ENCODE assay signal across 8 cellular contexts in the genomic region with DNA sequence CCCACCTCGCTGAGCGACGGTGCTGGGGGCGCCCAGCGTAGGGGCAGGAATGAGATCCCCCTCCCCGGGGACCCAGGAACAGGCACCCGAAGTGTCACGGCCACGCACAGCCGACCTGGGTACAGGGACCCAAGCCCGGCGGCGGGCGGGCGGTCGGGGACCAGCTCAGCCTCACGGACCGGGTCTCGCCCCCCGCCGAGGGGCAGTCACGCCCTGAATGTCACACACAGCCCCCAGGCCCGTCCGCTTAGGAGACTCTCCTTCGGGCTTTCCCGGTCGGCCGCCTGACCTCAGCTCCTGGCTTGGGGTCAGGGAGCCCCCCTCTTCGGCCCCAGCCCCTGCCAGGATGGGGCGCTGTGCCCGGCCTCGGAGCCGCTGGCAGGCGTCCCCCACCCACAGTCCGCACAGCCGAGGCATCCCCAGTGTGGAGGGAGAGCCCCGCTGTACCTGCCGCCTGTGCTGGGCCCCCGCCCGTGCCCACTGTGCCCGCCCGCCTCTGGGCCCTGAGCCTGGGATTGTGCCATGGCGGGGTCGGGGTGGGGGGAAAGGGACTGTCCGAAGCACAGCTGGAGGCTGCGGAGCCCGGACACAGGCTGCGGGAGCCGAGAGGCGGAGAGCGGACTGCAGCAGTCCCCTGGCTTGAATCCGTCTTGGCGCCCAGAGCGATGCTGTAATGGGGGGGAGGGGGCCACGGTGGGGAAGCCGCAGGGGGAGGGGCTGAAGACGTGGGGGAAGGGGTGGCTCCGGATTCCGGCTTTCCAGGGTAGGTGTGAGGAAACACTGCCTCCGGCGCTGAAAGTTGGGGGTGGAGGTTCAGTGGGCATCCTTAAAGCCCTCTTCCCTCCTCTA. TPM values are rescaled to one million over a fixed set of nuclear protein-coding genes. Genes with fewer than 3 reads are reported as not detected.
DNase-seq lines count a peak whose midpoint lies in the region; ATAC-seq and TF ChIP-seq lines count a peak whose summit lies in the region.

No MANE protein-coding gene starts in this region.

- TF ChIP-seq EP300 in esophagus muscularis mucosa (IDR thresholded peaks at IDR 0.05), result no peak

- no peak for TF ChIP-seq POLR2A in esophagus muscularis mucosa (IDR thresholded peaks at IDR 0.05; ENCODE audit: low read depth)
- TF ChIP-seq POLR2A in erythroblast (IDR thresholded peaks at IDR 0.05; ENCODE audit: low read length), result no peak

- peak in 1 of 4 donors; percentile 35 for ATAC-seq in psoas muscle

- peak overlapping the region; percentile 75 for H3K9ac ChIP-seq in ES-I3 (ENCODE audit: low read depth, low read length)

- H3K36me3 ChIP-seq in ES-I3 (ENCODE audit: insufficient read depth, low read length) (no peaks in the 10 kb centered on the region), esophagus muscularis mucosa (no peaks in the 10 kb centered on the region), psoas muscle (ENCODE audit: insufficient read depth in 1 of 2, low read depth in 1 of 2) (no peaks in the 10 kb centered on the region)

- WGBS in esophagus muscularis mucosa, result no CpG with 5 or more reads among the region's 61 CpGs
- 1 to 2% (median 1%) methylated on average over 32 to 61 of the region's 61 CpGs for WGBS in psoas muscle, 3 donors

- intact Hi-C loops in esophagus muscularis mucosa (cut with DNase I), result no loop called here
- intact Hi-C loops in psoas muscle (cut with DNase I), result no loop called here

- no peak for TF ChIP-seq CTCF in esophagus muscularis mucosa (IDR thresholded peaks at IDR 0.05)
- TF ChIP-seq CTCF in psoas muscle (IDR thresholded peaks at IDR 0.05), result no peak

- H3K9me3 ChIP-seq in ES-I3 (ENCODE audit: control insufficient read depth, insufficient read depth, low read length), result no peaks in the 10 kb centered on the region
- H3K9me3 ChIP-seq in esophagus muscularis mucosa, result peaks cover 0 to 2% (median 0%) of the 10 kb centered on the region in 4 donors
- H3K9me3 ChIP-seq in psoas muscle, result no peaks in the 10 kb centered on the region

- DNase-seq in NCI-H82 treated with DMSO at 0.1 percent for 48 hours (lab: John Stamatoyannopoulos, UW; ENCODE audit: unreplicated experiment), result peak; percentile 37
- DNase-seq in esophagus muscularis mucosa (ENCODE audit: extremely low spot score), result peak; percentile 55
- DNase-seq in psoas muscle, result no peak
- no peak for DNase-seq in caudate nucleus (lab: John Stamatoyannopoulos, UW)
- DNase-seq in superior temporal gyrus (ENCODE audit: extremely low spot score), result no peak
- no peak for DNase-seq in erythroblast (lab: John Stamatoyannopoulos, UW)
- no peak for DNase-seq in activated effector memory CD4-positive, alpha-beta T cell treated with Interleukin-2 at 50 U/mL for 16 hours

- no peak overlapping the region for H3K27ac ChIP-seq in esophagus muscularis mucosa (replicated peaks in 1 of 4)
- H3K27ac ChIP-seq in psoas muscle, result no peak overlapping the region
- no peak overlapping the region for H3K27ac ChIP-seq in caudate nucleus (ENCODE audit: low read depth, low read length)

- H3K4me1 ChIP-seq in ES-I3 (ENCODE audit: insufficient read depth, low read length) (peaks cover 4% of the 10 kb centered on the region; the same call in 1 of the 2 replicates), esophagus muscularis mucosa (peaks cover 6 to 21% (median 20%) of the 10 kb centered on the region in 4 donors), psoas muscle (peaks cover 7% of the 10 kb centered on the region)

- H3K4me3 ChIP-seq in esophagus muscularis mucosa (peak overlapping the region; percentile 51 to 61 (median 53)), psoas muscle (peak overlapping the region; percentile 61)

- H3K27me3 ChIP-seq in esophagus muscularis mucosa (peaks cover 8 to 65% (median 47%) of the 10 kb centered on the region in 4 donors), psoas muscle (ENCODE audit: insufficient read depth in 3 of 3, low read length in 2 of 3) (peaks cover 0 to 58% (median 35%) of the 10 kb centered on the region in 3 donors)

RNA-seq across cellular contexts. Expression of a gene that starts 0.6 kb away (rescaled TPM):
- under 1 TPM; 0.06 to 0.83 (median 0.40) TPM for total RNA-seq in esophagus muscularis mucosa
- total RNA-seq in psoas muscle, result under 1 TPM in 3 of 4 donors, not detected in 1; 0.08 to 0.44 (median 0.17) TPM
- under 1 TPM; 0.01 to 0.08 (median 0.03) TPM for polyA plus RNA-seq in psoas muscle

RNA-seq across cellular contexts. Expression of a gene that starts 55.1 kb away (rescaled TPM):
- 10 to 100 TPM; 26.1 to 38.6 (median 32.9) TPM for total RNA-seq in esophagus muscularis mucosa
- 1 to 10 TPM; 3.0 to 7.1 (median 4.3) TPM for total RNA-seq in psoas muscle
- polyA plus RNA-seq in psoas muscle, result 10 to 100 TPM in 1 of 3 donors, 1 to 10 TPM in 2; 5.7 to 13.2 (median 8.5) TPM

Comparison
In these comparisons a context has a peak if more than half of its experiments do, and no peak if none do; other contexts are left out.
1. DNase-seq: peak in NCI-H82 treated with DMSO at 0.1 percent for 48 hours (single experiment) and esophagus muscularis mucosa (single experiment); none in psoas muscle (0 of 2), caudate nucleus (0 of 61), superior temporal gyrus (single experiment), erythroblast (0 of 2) and activated effector memory CD4-positive, alpha-beta T cell treated with Interleukin-2 at 50 U/mL for 16 hours (single experiment).